ENCODE assay signal across 17 cellular contexts in the genomic region with DNA sequence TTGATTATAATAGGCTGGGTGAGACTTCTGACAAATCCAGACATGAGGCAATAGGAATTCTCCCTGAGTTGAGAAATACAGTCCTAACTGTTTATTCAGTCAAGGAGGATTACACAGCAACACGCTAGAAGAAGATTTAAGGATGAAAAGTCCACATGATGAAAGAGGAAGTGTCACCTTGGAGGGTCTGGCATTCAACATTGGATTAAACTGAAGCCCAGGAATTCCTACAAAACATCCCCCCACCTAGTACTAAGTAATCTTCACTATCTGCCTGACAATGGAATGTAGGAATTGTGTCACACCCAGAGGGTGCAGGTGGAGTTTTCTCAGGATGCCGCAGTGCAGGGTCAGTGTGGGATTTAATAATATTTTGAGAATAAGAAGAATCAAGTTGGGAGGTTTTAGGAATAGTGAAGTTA.
A peak's percentile ranks its signal among the peaks of the same experiment; 100 is the strongest.
DNase-seq lines count a peak whose midpoint lies in the region; ATAC-seq and TF ChIP-seq lines count a peak whose summit lies in the region.
"Had no signal": no experiment of that assay in that cellular context is flagged by ENCODE, and none has a peak within 500 bp of the region (broad histone marks: within the 10 kb centered on the region; RNA-seq: fewer than 3 reads in every experiment).

No MANE protein-coding gene starts in this region.

- ATAC-seq in left lobe of liver (peak; percentile 69), HG03342 (IDR thresholded peaks at IDR 0.05; ENCODE audit: unreplicated experiment) (no peak)
- ATAC-seq in activated naive CD8-positive, alpha-beta T cell treated with anti-CD3 and anti-CD28 coated beads, Interleukin-2, amount 50 U/mL, for 24 hours, result no peak
- ATAC-seq: body of pancreas; naive thymus-derived CD4-positive, alpha-beta T cell; upper lobe of right lung had no signal

- no peaks in the 10 kb centered on the region for H3K36me3 Mint-ChIP-seq in activated naive CD8-positive, alpha-beta T cell treated with anti-CD3 and anti-CD28 coated beads for 36 hours
- no peaks in the 10 kb centered on the region for H3K36me3 Mint-ChIP-seq in activated naive CD8-positive, alpha-beta T cell treated with anti-CD3 and anti-CD28 coated beads, Interleukin-2, amount 50 U/mL, for 24 hours (ENCODE audit: low read depth)
- H3K36me3 Mint-ChIP-seq: naive thymus-derived CD4-positive, alpha-beta T cell had no signal

- no peak overlapping the region for H3K4me3 ChIP-seq in choroid plexus epithelial cell (ENCODE audit: low read depth, low read length)
- H3K4me3 ChIP-seq: body of pancreas, upper lobe of right lung had no signal

- H3K9me3 Mint-ChIP-seq in activated naive CD8-positive, alpha-beta T cell treated with anti-CD3 and anti-CD28 coated beads for 36 hours, result no peaks in the 10 kb centered on the region
- no peaks in the 10 kb centered on the region for H3K9me3 Mint-ChIP-seq in activated naive CD8-positive, alpha-beta T cell treated with anti-CD3 and anti-CD28 coated beads, Interleukin-2, amount 50 U/mL, for 24 hours
- H3K9me3 Mint-ChIP-seq: activated CD4-positive, alpha-beta memory T cell treated with anti-CD3 and anti-CD28 coated beads, Interleukin-2, amount 10 ng/mL, durations not matched to agents 7 days and 5 days; naive thymus-derived CD4-positive, alpha-beta T cell had no signal

- TF ChIP-seq CTCF in choroid plexus epithelial cell (conservative IDR thresholded peaks at IDR 0.05; ENCODE audit: low read depth, low read length), result no peak

- peak; percentile 71 for DNase-seq in AG20443 (ENCODE audit: low spot score)
- peak; percentile 25 for DNase-seq in HuH-7 (ENCODE audit: low spot score)
- DNase-seq in choroid plexus epithelial cell (ENCODE audit: low read depth), result peak; percentile 61
- DNase-seq in left lobe of liver (ENCODE audit: low spot score), result no peak
- no peak for DNase-seq in activated naive CD8-positive, alpha-beta T cell treated with anti-CD3 and anti-CD28 coated beads for 36 hours
- DNase-seq in activated naive CD8-positive, alpha-beta T cell treated with anti-CD3 and anti-CD28 coated beads, Interleukin-2, amount 50 U/mL, for 24 hours, result no peak
- DNase-seq in stimulated activated CD4-positive, alpha-beta T cell treated with anti-CD3 and anti-CD28 coated beads, Interleukin-4, amount 100 ng/mL, for 4 hours, result no peak
- DNase-seq: activated CD4-positive, alpha-beta memory T cell treated with anti-CD3 and anti-CD28 coated beads, Interleukin-2, amount 10 ng/mL, durations not matched to agents 7 days and 5 days; activated effector memory CD4-positive, alpha-beta T cell treated with Interleukin-2 at 50 U/mL for 16 hours; body of pancreas; effector memory CD4-positive, alpha-beta T cell; naive thymus-derived CD4-positive, alpha-beta T cell; NCI-H1694; stimulated activated CD4-positive, alpha-beta T cell treated with anti-CD3 and anti-CD28 coated beads, Interleukin-4, amount 100 ng/mL, for 1 hour; T-helper 9 cell; upper lobe of right lung had no signal

- no peak overlapping the region for H3K27ac Mint-ChIP-seq in activated naive CD8-positive, alpha-beta T cell treated with anti-CD3 and anti-CD28 coated beads for 36 hours
- H3K27ac Mint-ChIP-seq in activated naive CD8-positive, alpha-beta T cell treated with anti-CD3 and anti-CD28 coated beads, Interleukin-2, amount 50 U/mL, for 24 hours, result no peak overlapping the region
- H3K27ac Mint-ChIP-seq: activated CD4-positive, alpha-beta memory T cell treated with anti-CD3 and anti-CD28 coated beads, Interleukin-2, amount 10 ng/mL, durations not matched to agents 7 days and 5 days; naive thymus-derived CD4-positive, alpha-beta T cell had no signal

- H3K4me1 Mint-ChIP-seq in activated naive CD8-positive, alpha-beta T cell treated with anti-CD3 and anti-CD28 coated beads for 36 hours, result no peaks in the 10 kb centered on the region
- peaks cover 2% of the 10 kb centered on the region for H3K4me1 Mint-ChIP-seq in activated naive CD8-positive, alpha-beta T cell treated with anti-CD3 and anti-CD28 coated beads, Interleukin-2, amount 50 U/mL, for 24 hours
- H3K4me1 Mint-ChIP-seq: naive thymus-derived CD4-positive, alpha-beta T cell had no signal

- H3K27me3 Mint-ChIP-seq in activated naive CD8-positive, alpha-beta T cell treated with anti-CD3 and anti-CD28 coated beads for 36 hours, result no peaks in the 10 kb centered on the region
- H3K27me3 Mint-ChIP-seq in activated naive CD8-positive, alpha-beta T cell treated with anti-CD3 and anti-CD28 coated beads, Interleukin-2, amount 50 U/mL, for 24 hours, result peaks cover 4% of the 10 kb centered on the region
- H3K27me3 Mint-ChIP-seq: naive thymus-derived CD4-positive, alpha-beta T cell had no signal

- no peak overlapping the region for H3K4me3 Mint-ChIP-seq in activated naive CD8-positive, alpha-beta T cell treated with anti-CD3 and anti-CD28 coated beads for 36 hours
- H3K4me3 Mint-ChIP-seq in activated naive CD8-positive, alpha-beta T cell treated with anti-CD3 and anti-CD28 coated beads, Interleukin-2, amount 50 U/mL, for 24 hours, result no peak overlapping the region
- H3K4me3 Mint-ChIP-seq: activated CD4-positive, alpha-beta memory T cell treated with anti-CD3 and anti-CD28 coated beads, Interleukin-2, amount 10 ng/mL, durations not matched to agents 7 days and 5 days; naive thymus-derived CD4-positive, alpha-beta T cell had no signal

Comparison
In these comparisons a context has a peak if more than half of its experiments do, and no peak if none do; other contexts are left out.
1. DNase-seq: peak in AG20443 (single experiment), HuH-7 (single experiment) and choroid plexus epithelial cell (single experiment); none in left lobe of liver (single experiment), activated naive CD8-positive, alpha-beta T cell treated with anti-CD3 and anti-CD28 coated beads for 36 hours (single experiment), activated naive CD8-positive, alpha-beta T cell treated with anti-CD3 and anti-CD28 coated beads, Interleukin-2, amount 50 U/mL, for 24 hours (single experiment) and stimulated activated CD4-positive, alpha-beta T cell treated with anti-CD3 and anti-CD28 coated beads, Interleukin-4, amount 100 ng/mL, for 4 hours (0 of 2).